In genomic region chr6:114009192-114009591, GRCh38 we compare ENCODE assay signal across 19 cellular contexts. TPM values are rescaled to one million over a fixed set of nuclear protein-coding genes. Genes with fewer than 3 reads are reported as not detected.
A peak's percentile ranks its signal among the peaks of the same experiment; 100 is the strongest.
DNase-seq lines count a peak whose midpoint lies in the region; FAIRE-seq and TF ChIP-seq lines count a peak whose summit lies in the region.
"Had no signal": no experiment of that assay in that cellular context is flagged by ENCODE, and none has a peak within 500 bp of the region (broad histone marks: within the 10 kb centered on the region; RNA-seq: fewer than 3 reads in every experiment).

No MANE protein-coding gene starts in this region.

- peak overlapping the region in 2 of 3 experiments; percentile 74 to 78; a peak in 4 of 7 replicates for H3K27ac Mint-ChIP-seq in H9
- no peak overlapping the region for H3K27ac Mint-ChIP-seq in astrocyte (ENCODE audit: unreplicated experiment)
- H3K27ac Mint-ChIP-seq: IgD-negative memory B cell had no signal

- no peaks in the 10 kb centered on the region for H3K27me3 Mint-ChIP-seq in H9 (ENCODE audit: low read depth)
- H3K27me3 Mint-ChIP-seq in astrocyte (ENCODE audit: low read depth, unreplicated experiment): no peaks in the 10 kb centered on the region

- H4K5ac ChIP-seq in H9 (ENCODE audit: insufficient read length, low read depth, low read length): no peak overlapping the region

- H3K23me2 ChIP-seq in H9 (ENCODE audit: insufficient read length, low read depth, low read length, poor library complexity, severe bottlenecking): no peaks in the 10 kb centered on the region

- no peak for FAIRE-seq in astrocyte (lab: Jason Lieb, UNC)
- FAIRE-seq: A549, GM12891 had no signal

- H3K36me3 Mint-ChIP-seq in H9 (ENCODE audit: insufficient read depth in 1 of 3, low read depth in 3 of 3): peaks cover 0 to 9% (median 2%) of the 10 kb centered on the region in 3 experiments; a peak in 2 of 7 replicates
- no peaks in the 10 kb centered on the region for H3K36me3 Mint-ChIP-seq in astrocyte (ENCODE audit: low read depth, unreplicated experiment)
- H3K36me3 Mint-ChIP-seq: IgD-negative memory B cell had no signal

- H4K91ac ChIP-seq in H9 (ENCODE audit: insufficient read length, low read depth, low read length): no peak overlapping the region

- H3K9ac ChIP-seq in H9 (ENCODE audit: extremely low read depth, insufficient read length, low read length) (no peak overlapping the region), astrocyte (ENCODE audit: low read length) (no peak overlapping the region), iPS-20b (ENCODE audit: low read depth, low read length) (no peak overlapping the region; the same call in 1 of the 2 replicates), smooth muscle cell (ENCODE audit: low read depth) (peak overlapping the region; percentile 80)

- peaks cover 16 to 49% of the 10 kb centered on the region in 2 experiments for H3K4me1 Mint-ChIP-seq in H9
- H3K4me1 Mint-ChIP-seq in astrocyte (ENCODE audit: low read depth, unreplicated experiment): peaks cover 25% of the 10 kb centered on the region

- intact Hi-C loops in vagina (cut with DNase I): no loop called here

- H2BK5ac ChIP-seq in H9 (ENCODE audit: insufficient read length, low read length): no peak overlapping the region

- H4K8ac ChIP-seq in H9 (replicated peaks; ENCODE audit: insufficient read length, low read depth, low read length): no peak overlapping the region

- H3K4me3 ChIP-seq in astrocyte (ENCODE audit: insufficient read depth, low read depth, low read length) (no peak overlapping the region), iPS-20b (ENCODE audit: low read length) (peak overlapping the region; percentile 15), smooth muscle cell (peak overlapping the region; percentile 60), vagina (no peak overlapping the region)
- H3K4me3 ChIP-seq: A549, Peyer's patch had no signal

- H3T11ph ChIP-seq in H9 (ENCODE audit: low read length): no peak overlapping the region

- H4K20me1 ChIP-seq in H9 (ENCODE audit: control insufficient read depth, insufficient read depth, insufficient read length): no peaks in the 10 kb centered on the region
- H4K20me1 ChIP-seq in astrocyte (ENCODE audit: insufficient read depth, low read length): no peaks in the 10 kb centered on the region
- H4K20me1 ChIP-seq in smooth muscle cell (ENCODE audit: low read depth): no peaks in the 10 kb centered on the region

- H3K9me3 Mint-ChIP-seq in H9 (peaks cover 2 to 3% of the 10 kb centered on the region in 2 experiments; a peak in 3 of 5 replicates), astrocyte (ENCODE audit: unreplicated experiment) (no peaks in the 10 kb centered on the region)

- H3K9me3 ChIP-seq in H9 (ENCODE audit: control insufficient read depth, low read depth, low read length) (no peaks in the 10 kb centered on the region), astrocyte (ENCODE audit: insufficient read depth, low read depth, low read length) (no peaks in the 10 kb centered on the region), iPS-20b (ENCODE audit: insufficient read depth, low read depth, low read length) (peaks cover 3% of the 10 kb centered on the region; the same call in 1 of the 2 replicates), smooth muscle cell (replicated peaks; ENCODE audit: low read depth) (no peaks in the 10 kb centered on the region), vagina (no peaks in the 10 kb centered on the region)
- H3K9me3 ChIP-seq: A549, BE2C, Peyer's patch had no signal

- no peak overlapping the region for H3K56ac ChIP-seq in H9 (ENCODE audit: insufficient read length, low read depth, low read length)

- TF ChIP-seq CTCF in H9 (conservative IDR thresholded peaks at IDR 0.05) (no peak), astrocyte (IDR thresholded peaks at IDR 0.05; ENCODE audit: insufficient read depth, low read depth, low read length) (no peak), smooth muscle cell (IDR thresholded peaks at IDR 0.05; ENCODE audit: borderline replicate concordance, insufficient read depth, poor library complexity, severe bottlenecking) (no peak), vagina (IDR thresholded peaks at IDR 0.05) (no peak)

- no peaks in the 10 kb centered on the region for H3F3A ChIP-seq in smooth muscle cell (ENCODE audit: low read depth)

- H3K14ac ChIP-seq in H9 (ENCODE audit: insufficient read depth, low read length): no peak overlapping the region

- H3K18ac ChIP-seq in H9 (ENCODE audit: insufficient read length, low read depth, low read length): no peak overlapping the region

- H3K4me2 ChIP-seq in H9 (ENCODE audit: insufficient read depth, insufficient read length, low read length): no peak overlapping the region
- H3K4me2 ChIP-seq in astrocyte (ENCODE audit: low read length): no peak overlapping the region
- peak overlapping the region; percentile 88 for H3K4me2 ChIP-seq in smooth muscle cell
- H3K4me2 ChIP-seq: A549 had no signal

- H3K79me2 ChIP-seq in H9 (ENCODE audit: insufficient read depth, low read length): no peaks in the 10 kb centered on the region
- no peaks in the 10 kb centered on the region for H3K79me2 ChIP-seq in astrocyte (ENCODE audit: insufficient read depth, low read length)
- H3K79me2 ChIP-seq in smooth muscle cell (ENCODE audit: low read depth): peaks cover 68% of the 10 kb centered on the region

- H2BK12ac ChIP-seq in H9 (ENCODE audit: insufficient read length, low read depth, low read length): no peak overlapping the region

- no peak overlapping the region for H3K23ac ChIP-seq in H9 (ENCODE audit: insufficient read length, low read depth, low read length)

- no peaks in the 10 kb centered on the region for H3K36me3 ChIP-seq in astrocyte (ENCODE audit: insufficient read depth, low read length)
- H3K36me3 ChIP-seq in iPS-20b (ENCODE audit: insufficient read depth, low read depth, low read length): no peaks in the 10 kb centered on the region; the same call in 1 of the 2 replicates
- no peaks in the 10 kb centered on the region for H3K36me3 ChIP-seq in smooth muscle cell (ENCODE audit: low read depth)
- no peaks in the 10 kb centered on the region for H3K36me3 ChIP-seq in vagina
- H3K36me3 ChIP-seq: BE2C, Peyer's patch had no signal

- TF ChIP-seq POLR2A in vagina (IDR thresholded peaks at IDR 0.05): no peak

- H3K4me1 ChIP-seq in H9 (ENCODE audit: insufficient read depth, low read length) (peaks cover 18% of the 10 kb centered on the region; the same call in 1 of the 2 replicates), astrocyte (ENCODE audit: insufficient read depth, low read length) (peaks cover 10% of the 10 kb centered on the region), iPS-20b (ENCODE audit: insufficient read depth, low read length) (peaks cover 38% of the 10 kb centered on the region), smooth muscle cell (ENCODE audit: low read depth) (peaks cover 17% of the 10 kb centered on the region), vagina (no peaks in the 10 kb centered on the region)
- H3K4me1 ChIP-seq: A549, BE2C, Peyer's patch had no signal

- H3K27ac ChIP-seq in H9 (ENCODE audit: insufficient read length, low read depth, low read length): no peak overlapping the region
- no peak overlapping the region for H3K27ac ChIP-seq in astrocyte (ENCODE audit: low read depth, low read length)
- H3K27ac ChIP-seq in iPS-20b (ENCODE audit: low read length): no peak overlapping the region
- H3K27ac ChIP-seq in smooth muscle cell (ENCODE audit: low read depth): peak overlapping the region; percentile 93
- no peak overlapping the region for H3K27ac ChIP-seq in vagina
- H3K27ac ChIP-seq: A549, Peyer's patch had no signal

- peak; percentile 42 for DNase-seq in H9
- DNase-seq in astrocyte (ENCODE audit: low read depth): no peak
- DNase-seq in smooth muscle cell (lab: John Stamatoyannopoulos, UW; ENCODE audit: unreplicated experiment): no peak
- DNase-seq in putamen (ENCODE audit: low spot score): no peak
- no peak for DNase-seq in vagina (ENCODE audit: extremely low spot score in 2 of 2)
- DNase-seq in AG20443 (ENCODE audit: low spot score): no peak
- DNase-seq: BE2C, DMS79 treated with DMSO at 0.1 percent for 48 hours, HCEC 1CT, NCI-H1694 treated with DMSO at 0.1 percent for 48 hours, NCI-H2081 treated with DMSO at 0.1 percent for 48 hours, NCI-H2171 treated with DMSO at 0.1 percent for 48 hours, NCI-H446, NCI-H526, Peyer's patch had no signal

- H2BK120ac ChIP-seq in H9 (ENCODE audit: low read depth, low read length, poor library complexity, severe bottlenecking): no peak overlapping the region

- no peak overlapping the region for H2BK15ac ChIP-seq in H9 (ENCODE audit: low read depth, low read length)

- no peak overlapping the region for H2AK5ac ChIP-seq in H9 (ENCODE audit: insufficient read length, low read length)

- H3K4me3 Mint-ChIP-seq in H9 (no peak overlapping the region), astrocyte (ENCODE audit: unreplicated experiment) (peak overlapping the region; percentile 10)
- H3K4me3 Mint-ChIP-seq: IgD-negative memory B cell had no signal

- no peak overlapping the region for H3K4ac ChIP-seq in H9 (ENCODE audit: low read depth, low read length)

- no CpG with 5 or more reads among the region's 2 CpGs for WGBS in H9 (ENCODE audit: extremely low coverage, insufficient read length, low lambda C conversion rate)
- 4% methylated on average over 2 of the region's 2 CpGs for WGBS in smooth muscle cell (ENCODE audit: low lambda C conversion rate)

- H2AFZ ChIP-seq in H9 (ENCODE audit: low read length) (no peak overlapping the region), astrocyte (ENCODE audit: low read depth, low read length) (no peak overlapping the region), smooth muscle cell (ENCODE audit: low read depth) (peak overlapping the region; percentile 8)

- H3K27me3 ChIP-seq in H9 (ENCODE audit: insufficient read depth, low read length) (no peaks in the 10 kb centered on the region), astrocyte (ENCODE audit: insufficient read depth, low read length) (no peaks in the 10 kb centered on the region), iPS-20b (ENCODE audit: insufficient read depth, low read length) (no peaks in the 10 kb centered on the region), smooth muscle cell (ENCODE audit: low read depth) (no peaks in the 10 kb centered on the region), vagina (no peaks in the 10 kb centered on the region)
- H3K27me3 ChIP-seq: BE2C, Peyer's patch had no signal

- H3K79me1 ChIP-seq in H9 (ENCODE audit: insufficient read depth, low read depth, low read length, poor library complexity, severe bottlenecking): no peaks in the 10 kb centered on the region

- H2BK20ac ChIP-seq in H9 (ENCODE audit: low read depth, low read length, poor library complexity, severe bottlenecking): no peak overlapping the region

RNA-seq across cellular contexts. Expression of gene HDAC2, which starts 38.2 kb away (rescaled TPM):
- total RNA-seq in H9 (2021) (325 and 330 TPM in 2 replicates), astrocyte (173 and 179 TPM in 2 replicates), smooth muscle cell (192 and 228 TPM in 2 replicates), vagina (67.8 TPM)
- polyA plus RNA-seq in smooth muscle cell: 198 and 199 TPM in 2 replicates

Comparison
In these comparisons a context has a peak if more than half of its experiments do, and no peak if none do; other contexts are left out.
1. H3K4me3 ChIP-seq: peak in iPS-20b (single experiment) and smooth muscle cell (single experiment); none in astrocyte (single experiment) and vagina (0 of 2).